Comparison of ENCODE assay signal across 8 cellular contexts in genomic region chr11:62171261-62171723, GRCh38.
DNase-seq lines count a peak whose midpoint lies in the region; ATAC-seq, FAIRE-seq and TF ChIP-seq lines count a peak whose summit lies in the region.

No MANE protein-coding gene starts in this region.

- no peak overlapping the region for H3K27ac ChIP-seq in WERI-Rb-1

- peak; percentile 76 for TF ChIP-seq CTCF in WERI-Rb-1 (IDR thresholded peaks at IDR 0.05; ENCODE audit: low read depth, low read length)

- no peaks in the 10 kb centered on the region for H3K9me3 ChIP-seq in WERI-Rb-1 (ENCODE audit: severe bottlenecking)

- peak; percentile 90 for DNase-seq in NCI-H2196 (lab: John Stamatoyannopoulos, UW; ENCODE audit: unreplicated experiment)
- DNase-seq in WERI-Rb-1: peak; percentile 90
- peak; percentile 51 to 94 for DNase-seq in T47D (ENCODE audit: low read depth in 1 of 2, low spot score in 1 of 2)
- DNase-seq in iris pigment epithelial cell (ENCODE audit: low read depth): peak; percentile 81
- DNase-seq in stimulated activated CD4-positive, alpha-beta T cell treated with anti-CD3 and anti-CD28 coated beads, Interleukin-1b, Interleukin-23, amount 100 ng/mL, for 1 hour (ENCODE audit: low read depth in 2 of 2): peak; percentile 32 to 63

- in situ Hi-C loops in T47D (cut with HindIII; ENCODE audit: low pct_unique_long_range_greater_than_20kb, low sequenced_read_pairs): no loop called here

- peak overlapping the region; percentile 38 for H3K4me3 ChIP-seq in WERI-Rb-1 (ENCODE audit: low read depth, low read length)

- no peaks in the 10 kb centered on the region for H3K27me3 ChIP-seq in WERI-Rb-1 (ENCODE audit: insufficient read depth, low read depth, severe bottlenecking)

- peak; percentile 95 for FAIRE-seq in A204.1 (lab: Jason Lieb, UNC)

- ATAC-seq in GM18867 (IDR thresholded peaks at IDR 0.05; ENCODE audit: unreplicated experiment) (peak; percentile 35), GM21381 (IDR thresholded peaks at IDR 0.05; ENCODE audit: unreplicated experiment) (no peak)

- no peaks in the 10 kb centered on the region for H3K36me3 ChIP-seq in WERI-Rb-1
